ENCODE assay signal across 1 cellular context in genomic region chr9:98709968-98710965, GRCh38.
A peak's percentile ranks its signal among the peaks of the same experiment; 100 is the strongest.
TF ChIP-seq lines count a peak whose summit lies in the region.

No MANE protein-coding gene starts in this region.

TF ChIP-seq in SK-N-SH, 30 proteins besides CTCF, POLR2A, EP300 and RAD21 (continued from another document):
- TF ChIP-seq REST (IDR thresholded peaks at IDR 0.05; ENCODE audit: low read depth, low read length) (peak; percentile 95), NFIC (IDR thresholded peaks at IDR 0.05; ENCODE audit: borderline replicate concordance) (no peak)
